Comparison of ENCODE assay signal across 1 cellular context in genomic region chr2:148645135-148645924, GRCh38.
TF ChIP-seq lines count a peak whose summit lies in the region.

No MANE protein-coding gene starts in this region.

TF ChIP-seq in HepG2, 621 proteins besides CTCF, POLR2A, EP300 and RAD21 (continued from another document and continues in another):
- TF ChIP-seq, protein P1, sequence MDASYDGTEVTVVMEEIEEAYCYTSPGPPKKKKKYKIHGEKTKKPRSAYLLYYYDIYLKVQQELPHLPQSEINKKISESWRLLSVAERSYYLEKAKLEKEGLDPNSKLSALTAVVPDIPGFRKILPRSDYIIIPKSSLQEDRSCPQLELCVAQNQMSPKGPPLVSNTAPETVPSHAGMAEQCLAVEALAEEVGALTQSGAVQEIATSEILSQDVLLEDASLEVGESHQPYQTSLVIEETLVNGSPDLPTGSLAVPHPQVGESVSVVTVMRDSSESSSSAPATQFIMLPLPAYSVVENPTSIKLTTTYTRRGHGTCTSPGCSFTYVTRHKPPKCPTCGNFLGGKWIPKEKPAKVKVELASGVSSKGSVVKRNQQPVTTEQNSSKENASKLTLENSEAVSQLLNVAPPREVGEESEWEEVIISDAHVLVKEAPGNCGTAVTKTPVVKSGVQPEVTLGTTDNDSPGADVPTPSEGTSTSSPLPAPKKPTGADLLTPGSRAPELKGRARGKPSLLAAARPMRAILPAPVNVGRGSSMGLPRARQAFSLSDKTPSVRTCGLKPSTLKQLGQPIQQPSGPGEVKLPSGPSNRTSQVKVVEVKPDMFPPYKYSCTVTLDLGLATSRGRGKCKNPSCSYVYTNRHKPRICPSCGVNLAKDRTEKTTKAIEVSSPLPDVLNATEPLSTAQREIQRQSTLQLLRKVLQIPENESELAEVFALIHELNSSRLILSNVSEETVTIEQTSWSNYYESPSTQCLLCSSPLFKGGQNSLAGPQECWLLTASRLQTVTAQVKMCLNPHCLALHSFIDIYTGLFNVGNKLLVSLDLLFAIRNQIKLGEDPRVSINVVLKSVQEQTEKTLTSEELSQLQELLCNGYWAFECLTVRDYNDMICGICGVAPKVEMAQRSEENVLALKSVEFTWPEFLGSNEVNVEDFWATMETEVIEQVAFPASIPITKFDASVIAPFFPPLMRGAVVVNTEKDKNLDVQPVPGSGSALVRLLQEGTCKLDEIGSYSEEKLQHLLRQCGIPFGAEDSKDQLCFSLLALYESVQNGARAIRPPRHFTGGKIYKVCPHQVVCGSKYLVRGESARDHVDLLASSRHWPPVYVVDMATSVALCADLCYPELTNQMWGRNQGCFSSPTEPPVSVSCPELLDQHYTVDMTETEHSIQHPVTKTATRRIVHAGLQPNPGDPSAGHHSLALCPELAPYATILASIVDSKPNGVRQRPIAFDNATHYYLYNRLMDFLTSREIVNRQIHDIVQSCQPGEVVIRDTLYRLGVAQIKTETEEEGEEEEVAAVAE (CRISPR knock-in tag; IDR thresholded peaks at IDR 0.05; ENCODE audit: borderline replicate concordance), result no peak; the same call in 1 of the 2 replicates
- no peak for TF ChIP-seq ZNF382 (CRISPR knock-in tag; IDR thresholded peaks at IDR 0.05; ENCODE audit: borderline replicate concordance)
- peak; percentile 12; the same call in 1 of the 2 replicates for TF ChIP-seq CREBL2 (CRISPR knock-in tag; IDR thresholded peaks at IDR 0.05; ENCODE audit: borderline replicate concordance)
- TF ChIP-seq E2F5 (CRISPR knock-in tag; conservative IDR thresholded peaks at IDR 0.05), result no peak
- TF ChIP-seq ATF7-NPFF (CRISPR knock-in tag; IDR thresholded peaks at IDR 0.05; ENCODE audit: low read depth), result no peak
- no peak; the same call in 1 of the 2 replicates for TF ChIP-seq HOXD1 (CRISPR knock-in tag; IDR thresholded peaks at IDR 0.05)
- TF ChIP-seq TMF1 (CRISPR knock-in tag; IDR thresholded peaks at IDR 0.05; ENCODE audit: low read depth), result no peak
- TF ChIP-seq ZFP37 (CRISPR knock-in tag; IDR thresholded peaks at IDR 0.05; ENCODE audit: borderline replicate concordance), result no peak
- TF ChIP-seq, protein P2, sequence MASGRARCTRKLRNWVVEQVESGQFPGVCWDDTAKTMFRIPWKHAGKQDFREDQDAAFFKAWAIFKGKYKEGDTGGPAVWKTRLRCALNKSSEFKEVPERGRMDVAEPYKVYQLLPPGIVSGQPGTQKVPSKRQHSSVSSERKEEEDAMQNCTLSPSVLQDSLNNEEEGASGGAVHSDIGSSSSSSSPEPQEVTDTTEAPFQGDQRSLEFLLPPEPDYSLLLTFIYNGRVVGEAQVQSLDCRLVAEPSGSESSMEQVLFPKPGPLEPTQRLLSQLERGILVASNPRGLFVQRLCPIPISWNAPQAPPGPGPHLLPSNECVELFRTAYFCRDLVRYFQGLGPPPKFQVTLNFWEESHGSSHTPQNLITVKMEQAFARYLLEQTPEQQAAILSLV (CRISPR knock-in tag; IDR thresholded peaks at IDR 0.05; ENCODE audit: borderline replicate concordance), result no peak
- TF ChIP-seq ZNF180 (CRISPR knock-in tag; IDR thresholded peaks at IDR 0.05; ENCODE audit: borderline replicate concordance, low read depth), result no peak
- peak; percentile 87 for TF ChIP-seq ZHX1 (CRISPR knock-in tag; IDR thresholded peaks at IDR 0.05; ENCODE audit: low read depth)
- no peak for TF ChIP-seq ZNF576 (CRISPR knock-in tag; IDR thresholded peaks at IDR 0.05)
- no peak for TF ChIP-seq ZNF512 (CRISPR knock-in tag; IDR thresholded peaks at IDR 0.05)
- TF ChIP-seq HNRNPLL (IDR thresholded peaks at IDR 0.05; ENCODE audit: low read depth, low read length, poor library complexity, severe bottlenecking), result peak; percentile 100
- TF ChIP-seq ESRRA (CRISPR knock-in tag; IDR thresholded peaks at IDR 0.05; ENCODE audit: low read depth), result no peak; the same call in 1 of the 2 replicates
- TF ChIP-seq FOXC1 (CRISPR knock-in tag; IDR thresholded peaks at IDR 0.05; ENCODE audit: borderline replicate concordance), result no peak; the same call in none of the 2 replicates
- peak; percentile 11 for TF ChIP-seq SKI (IDR thresholded peaks at IDR 0.05; ENCODE audit: partially characterized antibody)
- TF ChIP-seq, protein P3, sequence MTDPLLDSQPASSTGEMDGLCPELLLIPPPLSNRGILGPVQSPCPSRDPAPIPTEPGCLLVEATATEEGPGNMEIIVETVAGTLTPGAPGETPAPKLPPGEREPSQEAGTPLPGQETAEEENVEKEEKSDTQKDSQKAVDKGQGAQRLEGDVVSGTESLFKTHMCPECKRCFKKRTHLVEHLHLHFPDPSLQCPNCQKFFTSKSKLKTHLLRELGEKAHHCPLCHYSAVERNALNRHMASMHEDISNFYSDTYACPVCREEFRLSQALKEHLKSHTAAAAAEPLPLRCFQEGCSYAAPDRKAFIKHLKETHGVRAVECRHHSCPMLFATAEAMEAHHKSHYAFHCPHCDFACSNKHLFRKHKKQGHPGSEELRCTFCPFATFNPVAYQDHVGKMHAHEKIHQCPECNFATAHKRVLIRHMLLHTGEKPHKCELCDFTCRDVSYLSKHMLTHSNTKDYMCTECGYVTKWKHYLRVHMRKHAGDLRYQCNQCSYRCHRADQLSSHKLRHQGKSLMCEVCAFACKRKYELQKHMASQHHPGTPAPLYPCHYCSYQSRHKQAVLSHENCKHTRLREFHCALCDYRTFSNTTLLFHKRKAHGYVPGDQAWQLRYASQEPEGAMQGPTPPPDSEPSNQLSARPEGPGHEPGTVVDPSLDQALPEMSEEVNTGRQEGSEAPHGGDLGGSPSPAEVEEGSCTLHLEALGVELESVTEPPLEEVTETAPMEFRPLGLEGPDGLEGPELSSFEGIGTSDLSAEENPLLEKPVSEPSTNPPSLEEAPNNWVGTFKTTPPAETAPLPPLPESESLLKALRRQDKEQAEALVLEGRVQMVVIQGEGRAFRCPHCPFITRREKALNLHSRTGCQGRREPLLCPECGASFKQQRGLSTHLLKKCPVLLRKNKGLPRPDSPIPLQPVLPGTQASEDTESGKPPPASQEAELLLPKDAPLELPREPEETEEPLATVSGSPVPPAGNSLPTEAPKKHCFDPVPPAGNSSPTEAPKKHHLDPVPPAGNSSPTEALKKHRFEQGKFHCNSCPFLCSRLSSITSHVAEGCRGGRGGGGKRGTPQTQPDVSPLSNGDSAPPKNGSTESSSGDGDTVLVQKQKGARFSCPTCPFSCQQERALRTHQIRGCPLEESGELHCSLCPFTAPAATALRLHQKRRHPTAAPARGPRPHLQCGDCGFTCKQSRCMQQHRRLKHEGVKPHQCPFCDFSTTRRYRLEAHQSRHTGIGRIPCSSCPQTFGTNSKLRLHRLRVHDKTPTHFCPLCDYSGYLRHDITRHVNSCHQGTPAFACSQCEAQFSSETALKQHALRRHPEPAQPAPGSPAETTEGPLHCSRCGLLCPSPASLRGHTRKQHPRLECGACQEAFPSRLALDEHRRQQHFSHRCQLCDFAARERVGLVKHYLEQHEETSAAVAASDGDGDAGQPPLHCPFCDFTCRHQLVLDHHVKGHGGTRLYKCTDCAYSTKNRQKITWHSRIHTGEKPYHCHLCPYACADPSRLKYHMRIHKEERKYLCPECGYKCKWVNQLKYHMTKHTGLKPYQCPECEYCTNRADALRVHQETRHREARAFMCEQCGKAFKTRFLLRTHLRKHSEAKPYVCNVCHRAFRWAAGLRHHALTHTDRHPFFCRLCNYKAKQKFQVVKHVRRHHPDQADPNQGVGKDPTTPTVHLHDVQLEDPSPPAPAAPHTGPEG (CRISPR knock-in tag; IDR thresholded peaks at IDR 0.05), result no peak; the same call in 1 of the 2 replicates
- TF ChIP-seq, protein P4, sequence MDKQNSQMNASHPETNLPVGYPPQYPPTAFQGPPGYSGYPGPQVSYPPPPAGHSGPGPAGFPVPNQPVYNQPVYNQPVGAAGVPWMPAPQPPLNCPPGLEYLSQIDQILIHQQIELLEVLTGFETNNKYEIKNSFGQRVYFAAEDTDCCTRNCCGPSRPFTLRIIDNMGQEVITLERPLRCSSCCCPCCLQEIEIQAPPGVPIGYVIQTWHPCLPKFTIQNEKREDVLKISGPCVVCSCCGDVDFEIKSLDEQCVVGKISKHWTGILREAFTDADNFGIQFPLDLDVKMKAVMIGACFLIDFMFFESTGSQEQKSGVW (CRISPR knock-in tag; IDR thresholded peaks at IDR 0.05; ENCODE audit: borderline replicate concordance), result no peak; the same call in 1 of the 2 replicates
- TF ChIP-seq ZNF547 (CRISPR knock-in tag; IDR thresholded peaks at IDR 0.05), result peak; percentile 85; the same call in 1 of the 2 replicates
- TF ChIP-seq IRF2 (CRISPR knock-in tag; IDR thresholded peaks at IDR 0.05), result peak; percentile 40; the same call in 1 of the 2 replicates
- peak; percentile 78 for TF ChIP-seq ZNF331 (CRISPR knock-in tag; IDR thresholded peaks at IDR 0.05)
- TF ChIP-seq ZNF614 (CRISPR knock-in tag; IDR thresholded peaks at IDR 0.05; ENCODE audit: borderline replicate concordance), result peak; percentile 64; the same call in 1 of the 2 replicates
- TF ChIP-seq ZNF326 (CRISPR knock-in tag; IDR thresholded peaks at IDR 0.05; ENCODE audit: borderline replicate concordance), result no peak
- TF ChIP-seq AHR (CRISPR knock-in tag; IDR thresholded peaks at IDR 0.05), result no peak; the same call in 1 of the 2 replicates
- TF ChIP-seq ZNF337 (CRISPR knock-in tag; IDR thresholded peaks at IDR 0.05; ENCODE audit: borderline replicate concordance, low read depth), result 0 out of 2 replicates have a peak, but pooled peaks have one; percentile 79
- 0 out of 2 replicates have a peak, but pooled peaks have one; percentile 21 for TF ChIP-seq REPIN1 (CRISPR knock-in tag; IDR thresholded peaks at IDR 0.05; ENCODE audit: borderline replicate concordance, low read depth)
- TF ChIP-seq, protein P5, sequence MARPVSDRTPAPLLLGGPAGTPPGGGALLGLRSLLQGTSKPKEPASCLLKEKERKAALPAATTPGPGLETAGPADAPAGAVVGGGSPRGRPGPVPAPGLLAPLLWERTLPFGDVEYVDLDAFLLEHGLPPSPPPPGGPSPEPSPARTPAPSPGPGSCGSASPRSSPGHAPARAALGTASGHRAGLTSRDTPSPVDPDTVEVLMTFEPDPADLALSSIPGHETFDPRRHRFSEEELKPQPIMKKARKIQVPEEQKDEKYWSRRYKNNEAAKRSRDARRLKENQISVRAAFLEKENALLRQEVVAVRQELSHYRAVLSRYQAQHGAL (CRISPR knock-in tag; IDR thresholded peaks at IDR 0.05; ENCODE audit: not compliant biosample characterization), result no peak
